ENCODE assay signal across 1 cellular context in genomic region chr3:16059700-16060357, GRCh38.
TF ChIP-seq lines count a peak whose summit lies in the region.

No MANE protein-coding gene starts in this region.

TF ChIP-seq in WTC11, 78 proteins besides CTCF, POLR2A, EP300 and RAD21 (continued from another document):
- no peak for TF ChIP-seq ZNF281 (CRISPR knock-in tag; IDR thresholded peaks at IDR 0.05)
- no peak for TF ChIP-seq SOX15 (CRISPR knock-in tag; IDR thresholded peaks at IDR 0.05)
- no peak for TF ChIP-seq GTF2I (CRISPR knock-in tag; conservative IDR thresholded peaks at IDR 0.05)
- TF ChIP-seq NFATC4 (CRISPR knock-in tag; IDR thresholded peaks at IDR 0.05), result no peak
- TF ChIP-seq, protein P1, sequence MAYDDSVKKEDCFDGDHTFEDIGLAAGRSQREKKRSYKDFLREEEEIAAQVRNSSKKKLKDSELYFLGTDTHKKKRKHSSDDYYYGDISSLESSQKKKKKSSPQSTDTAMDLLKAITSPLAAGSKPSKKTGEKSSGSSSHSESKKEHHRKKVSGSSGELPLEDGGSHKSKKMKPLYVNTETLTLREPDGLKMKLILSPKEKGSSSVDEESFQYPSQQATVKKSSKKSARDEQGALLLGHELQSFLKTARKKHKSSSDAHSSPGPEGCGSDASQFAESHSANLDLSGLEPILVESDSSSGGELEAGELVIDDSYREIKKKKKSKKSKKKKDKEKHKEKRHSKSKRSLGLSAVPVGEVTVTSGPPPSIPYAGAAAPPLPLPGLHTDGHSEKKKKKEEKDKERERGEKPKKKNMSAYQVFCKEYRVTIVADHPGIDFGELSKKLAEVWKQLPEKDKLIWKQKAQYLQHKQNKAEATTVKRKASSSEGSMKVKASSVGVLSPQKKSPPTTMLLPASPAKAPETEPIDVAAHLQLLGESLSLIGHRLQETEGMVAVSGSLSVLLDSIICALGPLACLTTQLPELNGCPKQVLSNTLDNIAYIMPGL (CRISPR knock-in tag; IDR thresholded peaks at IDR 0.05), result no peak
- TF ChIP-seq NR3C1 (CRISPR knock-in tag; conservative IDR thresholded peaks at IDR 0.05; ENCODE audit: low read depth), result no peak
- TF ChIP-seq E2F5 (CRISPR knock-in tag; IDR thresholded peaks at IDR 0.05), result no peak
- no peak for TF ChIP-seq CREM (CRISPR knock-in tag; IDR thresholded peaks at IDR 0.05)
- TF ChIP-seq, protein P2, sequence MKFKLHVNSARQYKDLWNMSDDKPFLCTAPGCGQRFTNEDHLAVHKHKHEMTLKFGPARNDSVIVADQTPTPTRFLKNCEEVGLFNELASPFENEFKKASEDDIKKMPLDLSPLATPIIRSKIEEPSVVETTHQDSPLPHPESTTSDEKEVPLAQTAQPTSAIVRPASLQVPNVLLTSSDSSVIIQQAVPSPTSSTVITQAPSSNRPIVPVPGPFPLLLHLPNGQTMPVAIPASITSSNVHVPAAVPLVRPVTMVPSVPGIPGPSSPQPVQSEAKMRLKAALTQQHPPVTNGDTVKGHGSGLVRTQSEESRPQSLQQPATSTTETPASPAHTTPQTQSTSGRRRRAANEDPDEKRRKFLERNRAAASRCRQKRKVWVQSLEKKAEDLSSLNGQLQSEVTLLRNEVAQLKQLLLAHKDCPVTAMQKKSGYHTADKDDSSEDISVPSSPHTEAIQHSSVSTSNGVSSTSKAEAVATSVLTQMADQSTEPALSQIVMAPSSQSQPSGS (CRISPR knock-in tag; IDR thresholded peaks at IDR 0.05; ENCODE audit: borderline replicate concordance, low read depth), result no peak
TF ChIP-seq in WTC11: peak in this region for 0.
